Comparison of ENCODE assay signal across 13 cellular contexts in the genomic region with DNA sequence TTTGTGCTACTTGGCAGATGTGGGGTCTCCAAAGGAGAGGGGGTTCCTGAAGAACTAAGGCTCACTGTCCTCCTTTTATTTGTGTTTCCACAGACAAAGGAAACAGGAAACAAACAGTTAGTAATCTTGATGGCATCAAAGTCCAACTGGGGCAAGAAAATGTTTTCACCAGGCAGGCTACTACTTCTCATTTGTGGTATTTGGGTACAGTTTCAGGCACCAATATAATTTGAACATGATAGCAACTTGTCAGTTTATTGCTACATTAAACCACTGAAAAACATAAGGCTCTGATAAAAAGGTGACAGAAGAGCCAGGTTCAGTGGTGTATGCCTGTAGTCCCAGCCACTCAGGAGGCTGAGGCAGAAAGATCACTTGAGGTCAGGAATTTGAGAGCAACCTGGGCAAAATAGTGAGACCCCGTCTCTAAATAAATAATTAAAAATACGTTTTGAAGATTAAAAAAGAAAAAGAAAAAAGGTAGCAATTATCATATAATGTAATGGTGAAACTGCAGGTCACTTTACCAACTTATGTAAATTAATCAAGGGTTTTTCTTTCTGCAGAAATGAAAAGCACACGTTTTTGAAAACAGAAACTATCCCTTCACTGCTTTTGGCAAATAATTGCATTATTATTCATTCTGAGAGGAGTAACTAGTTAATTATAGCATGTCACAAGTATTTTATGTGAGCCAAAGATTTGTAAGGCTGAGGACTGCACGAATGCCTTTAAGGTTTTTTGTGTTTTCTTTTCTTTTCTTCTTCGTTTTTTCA.
DNase-seq lines count a peak whose midpoint lies in the region; ATAC-seq and TF ChIP-seq lines count a peak whose summit lies in the region.
"Had no signal": no experiment of that assay in that cellular context is flagged by ENCODE, and none has a peak within 500 bp of the region (broad histone marks: within the 10 kb centered on the region; RNA-seq: fewer than 3 reads in every experiment).

No MANE protein-coding gene starts in this region.

- no peaks in the 10 kb centered on the region for H3K27me3 ChIP-seq in left lung
- H3K27me3 ChIP-seq: colonic mucosa had no signal

- no peaks in the 10 kb centered on the region for H3K4me1 ChIP-seq in left lung
- H3K4me1 ChIP-seq: colonic mucosa had no signal

- ATAC-seq in GM19438 (IDR thresholded peaks at IDR 0.05; ENCODE audit: low read depth, unreplicated experiment) (peak; percentile 60), HG02798 (IDR thresholded peaks at IDR 0.05; ENCODE audit: poor library complexity, unreplicated experiment) (peak; percentile 67), HG03469 (IDR thresholded peaks at IDR 0.05; ENCODE audit: unreplicated experiment) (peak; percentile 81), left lung (no peak)
- no peak for ATAC-seq in activated CD8-positive, alpha-beta memory T cell treated with anti-CD3 and anti-CD28 coated beads, Interleukin-2, amount 10 ng/mL, durations not matched to agents 7 days and 5 days
- ATAC-seq: Panc1; stimulated activated naive CD8-positive, alpha-beta T cell treated with anti-CD3 and anti-CD28 coated beads, Interleukin-15, Interleukin-2, amounts not matched to agents 100 U/mL and 50 U/mL, for 24 hours had no signal

- H3K4me3 ChIP-seq in left lung: no peak overlapping the region
- H3K4me3 ChIP-seq: colonic mucosa had no signal

- H3K4me1 Mint-ChIP-seq in activated CD8-positive, alpha-beta memory T cell treated with anti-CD3 and anti-CD28 coated beads, Interleukin-2, amount 10 ng/mL, durations not matched to agents 7 days and 5 days: no peaks in the 10 kb centered on the region

- no peaks in the 10 kb centered on the region for H3K36me3 ChIP-seq in left lung
- H3K36me3 ChIP-seq: colonic mucosa had no signal

- no peak for TF ChIP-seq CTCF in GM13976 (IDR thresholded peaks at IDR 0.05; ENCODE audit: borderline replicate concordance, control extremely low read depth, extremely low read depth, insufficient read depth, missing control alignments)
- TF ChIP-seq CTCF in left lung (IDR thresholded peaks at IDR 0.05): no peak

- H3K27ac Mint-ChIP-seq in activated CD8-positive, alpha-beta memory T cell treated with anti-CD3 and anti-CD28 coated beads, Interleukin-2, amount 10 ng/mL, durations not matched to agents 7 days and 5 days: no peak overlapping the region

- DNase-seq in GM13976 (ENCODE audit: low spot score) (peak; percentile 16), left lung (no peak), HuH-7 (ENCODE audit: low spot score) (no peak), DMS 273 (lab: John Stamatoyannopoulos, UW; ENCODE audit: unreplicated experiment) (no peak)
- DNase-seq in activated CD8-positive, alpha-beta memory T cell treated with anti-CD3 and anti-CD28 coated beads, Interleukin-2, amount 10 ng/mL, durations not matched to agents 7 days and 5 days: no peak
- DNase-seq: colonic mucosa; NCI-H1930; stimulated activated naive CD8-positive, alpha-beta T cell treated with anti-CD3 and anti-CD28 coated beads, Interleukin-15, Interleukin-2, amounts not matched to agents 100 U/mL and 50 U/mL, for 24 hours had no signal

- H3K27me3 Mint-ChIP-seq in activated CD8-positive, alpha-beta memory T cell treated with anti-CD3 and anti-CD28 coated beads, Interleukin-2, amount 10 ng/mL, durations not matched to agents 7 days and 5 days: peaks cover 16% of the 10 kb centered on the region

- no peaks in the 10 kb centered on the region for H3K36me3 Mint-ChIP-seq in activated CD8-positive, alpha-beta memory T cell treated with anti-CD3 and anti-CD28 coated beads, Interleukin-2, amount 10 ng/mL, durations not matched to agents 7 days and 5 days

- intact Hi-C loops in left lung (cut with DNase I): no loop called here

- in situ Hi-C loops in GM13976 (cut with MboI; ENCODE audit: low sequenced_read_pairs, unreplicated experiment): no loop called here

- CTCF ChIA-PET in activated CD8-positive, alpha-beta memory T cell treated with anti-CD3 and anti-CD28 coated beads, Interleukin-2, amount 10 ng/mL, durations not matched to agents 7 days and 5 days (lab: Charles Lee): no interaction called here

- H3K4me3 Mint-ChIP-seq in activated CD8-positive, alpha-beta memory T cell treated with anti-CD3 and anti-CD28 coated beads, Interleukin-2, amount 10 ng/mL, durations not matched to agents 7 days and 5 days: no peak overlapping the region
- H3K4me3 Mint-ChIP-seq: neural crest cell had no signal

- H3K9me3 ChIP-seq in left lung: no peaks in the 10 kb centered on the region
- H3K9me3 ChIP-seq: colonic mucosa had no signal

- H3K27ac ChIP-seq in left lung: no peak overlapping the region
- H3K27ac ChIP-seq: colonic mucosa had no signal

- H3K9me3 Mint-ChIP-seq in activated CD8-positive, alpha-beta memory T cell treated with anti-CD3 and anti-CD28 coated beads, Interleukin-2, amount 10 ng/mL, durations not matched to agents 7 days and 5 days (ENCODE audit: low read depth): no peaks in the 10 kb centered on the region
- H3K9me3 Mint-ChIP-seq: neural crest cell had no signal

Comparison
In these comparisons a context has a peak if more than half of its experiments do, and no peak if none do; other contexts are left out.
1. ATAC-seq: peak in GM19438 (single experiment), HG02798 (single experiment) and HG03469 (single experiment); none in left lung (single experiment) and activated CD8-positive, alpha-beta memory T cell treated with anti-CD3 and anti-CD28 coated beads, Interleukin-2, amount 10 ng/mL, durations not matched to agents 7 days and 5 days (single experiment).